12 cellular contexts compared by ENCODE assay signal in genomic region chr7:25750738-25751529, GRCh38.
A peak's percentile ranks its signal among the peaks of the same experiment; 100 is the strongest.
DNase-seq lines count a peak whose midpoint lies in the region; ATAC-seq and TF ChIP-seq lines count a peak whose summit lies in the region.
"Had no signal": no experiment of that assay in that cellular context is flagged by ENCODE, and none has a peak within 500 bp of the region (broad histone marks: within the 10 kb centered on the region; RNA-seq: fewer than 3 reads in every experiment).

No MANE protein-coding gene starts in this region.

- peak overlapping the region; percentile 39 for H3K27ac Mint-ChIP-seq in progenitor cell of endocrine pancreas

- H3K4me1 ChIP-seq in cardiac muscle cell (ENCODE audit: low read depth) (peaks cover 39% of the 10 kb centered on the region), left ventricle myocardium inferior (peaks cover 14% of the 10 kb centered on the region)
- H3K4me1 ChIP-seq: spleen had no signal

- no peak overlapping the region for H3K4me3 ChIP-seq in cardiac muscle cell
- peak overlapping the region; percentile 31 for H3K4me3 ChIP-seq in left ventricle myocardium inferior
- H3K4me3 ChIP-seq: spleen had no signal

- H3K27ac ChIP-seq in cardiac muscle cell (peak overlapping the region; percentile 88), left ventricle myocardium inferior (replicated peaks) (peak overlapping the region; percentile 70)

- H3K4me3 Mint-ChIP-seq in progenitor cell of endocrine pancreas (ENCODE audit: low read depth), result peak overlapping the region; percentile 43

- H3K36me3 ChIP-seq in cardiac muscle cell (no peaks in the 10 kb centered on the region), left ventricle myocardium inferior (no peaks in the 10 kb centered on the region)
- H3K36me3 ChIP-seq: spleen had no signal

- TF ChIP-seq CTCF in cardiac muscle cell (IDR thresholded peaks at IDR 0.05; ENCODE audit: low read depth, low read length) (no peak), left ventricle myocardium inferior (IDR thresholded peaks at IDR 0.05; ENCODE audit: borderline replicate concordance) (no peak), progenitor cell of endocrine pancreas (IDR thresholded peaks at IDR 0.05; ENCODE audit: unreplicated experiment) (no peak)

- H3K9me3 ChIP-seq in cardiac muscle cell (ENCODE audit: low read depth), result no peaks in the 10 kb centered on the region
- H3K9me3 ChIP-seq in left ventricle myocardium inferior (replicated peaks), result no peaks in the 10 kb centered on the region
- H3K9me3 ChIP-seq: spleen had no signal

- intact Hi-C loops in Right ventricle myocardium inferior (cut with DNase I), result no loop called here
- intact Hi-C loops in left ventricle myocardium inferior (cut with micrococcal nuclease), result no loop called here

- H3K27me3 ChIP-seq in cardiac muscle cell (no peaks in the 10 kb centered on the region), left ventricle myocardium inferior (ENCODE audit: low read depth) (no peaks in the 10 kb centered on the region)
- H3K27me3 ChIP-seq: spleen had no signal

- DNase-seq in cardiac muscle cell (ENCODE audit: low read depth in 1 of 2, low spot score in 1 of 2) (peak in 1 of 2 donors; percentile 9), Right ventricle myocardium inferior (ENCODE audit: missing footprints) (no peak), left ventricle myocardium inferior (no peak), progenitor cell of endocrine pancreas (ENCODE audit: low spot score, unreplicated experiment) (no peak), EL (no peak)
- no peak for DNase-seq in activated CD4-positive, CD25-positive, alpha-beta regulatory T cell (lab: John Stamatoyannopoulos, UW)
- DNase-seq: activated naive CD4-positive, alpha-beta T cell; DND-41; NCI-H82; spleen had no signal

- H3K9me3 Mint-ChIP-seq in progenitor cell of endocrine pancreas (ENCODE audit: low read depth), result no peaks in the 10 kb centered on the region

- peaks cover 4% of the 10 kb centered on the region for H3K27me3 Mint-ChIP-seq in progenitor cell of endocrine pancreas

- H3K4me1 Mint-ChIP-seq in progenitor cell of endocrine pancreas (ENCODE audit: low read depth), result peaks cover 31% of the 10 kb centered on the region

- no peaks in the 10 kb centered on the region for H3K36me3 Mint-ChIP-seq in progenitor cell of endocrine pancreas (ENCODE audit: insufficient read depth)

- ATAC-seq in Right ventricle myocardium inferior, result no peak
- no peak for ATAC-seq in GM21447 (IDR thresholded peaks at IDR 0.05; ENCODE audit: unreplicated experiment)
- no peak for ATAC-seq in SK-N-SH treated with all-trans-retinoic acid at 6 μM for 48 hours

TF ChIP-seq in SK-N-SH treated with all-trans-retinoic acid at 6 μM for 48 hours, 23 proteins besides CTCF, POLR2A, EP300 and RAD21:
- TF ChIP-seq RARB (CRISPR knock-in tag; IDR thresholded peaks at IDR 0.05) (no peak), ZNF565 (CRISPR knock-in tag; conservative IDR thresholded peaks at IDR 0.05; ENCODE audit: low read depth) (no peak), ZFP30 (CRISPR knock-in tag; IDR thresholded peaks at IDR 0.05) (no peak), TOX (CRISPR knock-in tag; IDR thresholded peaks at IDR 0.05; ENCODE audit: borderline replicate concordance) (no peak), ESRRG (CRISPR knock-in tag; IDR thresholded peaks at IDR 0.05) (no peak), CSDC2 (CRISPR knock-in tag; IDR thresholded peaks at IDR 0.05) (no peak), ZNF70 (CRISPR knock-in tag; IDR thresholded peaks at IDR 0.05) (no peak), PATZ1 (CRISPR knock-in tag; IDR thresholded peaks at IDR 0.05; ENCODE audit: borderline replicate concordance) (no peak), BACH2 (CRISPR knock-in tag; IDR thresholded peaks at IDR 0.05; ENCODE audit: borderline replicate concordance) (no peak), PPARA (CRISPR knock-in tag; IDR thresholded peaks at IDR 0.05; ENCODE audit: borderline replicate concordance) (no peak), ARNTL (CRISPR knock-in tag; IDR thresholded peaks at IDR 0.05; ENCODE audit: borderline replicate concordance, low read depth) (no peak), ZNF8 (CRISPR knock-in tag; IDR thresholded peaks at IDR 0.05) (no peak), TCF4 (CRISPR knock-in tag; IDR thresholded peaks at IDR 0.05; ENCODE audit: borderline replicate concordance) (no peak), TSHZ2 (CRISPR knock-in tag; IDR thresholded peaks at IDR 0.05) (no peak), OSR1 (CRISPR knock-in tag; IDR thresholded peaks at IDR 0.05) (no peak), ZFP3 (CRISPR knock-in tag; IDR thresholded peaks at IDR 0.05) (no peak), ISL1 (CRISPR knock-in tag; IDR thresholded peaks at IDR 0.05) (no peak)
- TF ChIP-seq, protein P1, sequence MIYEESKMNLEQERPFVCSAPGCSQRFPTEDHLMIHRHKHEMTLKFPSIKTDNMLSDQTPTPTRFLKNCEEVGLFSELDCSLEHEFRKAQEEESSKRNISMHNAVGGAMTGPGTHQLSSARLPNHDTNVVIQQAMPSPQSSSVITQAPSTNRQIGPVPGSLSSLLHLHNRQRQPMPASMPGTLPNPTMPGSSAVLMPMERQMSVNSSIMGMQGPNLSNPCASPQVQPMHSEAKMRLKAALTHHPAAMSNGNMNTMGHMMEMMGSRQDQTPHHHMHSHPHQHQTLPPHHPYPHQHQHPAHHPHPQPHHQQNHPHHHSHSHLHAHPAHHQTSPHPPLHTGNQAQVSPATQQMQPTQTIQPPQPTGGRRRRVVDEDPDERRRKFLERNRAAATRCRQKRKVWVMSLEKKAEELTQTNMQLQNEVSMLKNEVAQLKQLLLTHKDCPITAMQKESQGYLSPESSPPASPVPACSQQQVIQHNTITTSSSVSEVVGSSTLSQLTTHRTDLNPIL (CRISPR knock-in tag; IDR thresholded peaks at IDR 0.05; ENCODE audit: low read depth), result no peak
- TF ChIP-seq, protein P2, sequence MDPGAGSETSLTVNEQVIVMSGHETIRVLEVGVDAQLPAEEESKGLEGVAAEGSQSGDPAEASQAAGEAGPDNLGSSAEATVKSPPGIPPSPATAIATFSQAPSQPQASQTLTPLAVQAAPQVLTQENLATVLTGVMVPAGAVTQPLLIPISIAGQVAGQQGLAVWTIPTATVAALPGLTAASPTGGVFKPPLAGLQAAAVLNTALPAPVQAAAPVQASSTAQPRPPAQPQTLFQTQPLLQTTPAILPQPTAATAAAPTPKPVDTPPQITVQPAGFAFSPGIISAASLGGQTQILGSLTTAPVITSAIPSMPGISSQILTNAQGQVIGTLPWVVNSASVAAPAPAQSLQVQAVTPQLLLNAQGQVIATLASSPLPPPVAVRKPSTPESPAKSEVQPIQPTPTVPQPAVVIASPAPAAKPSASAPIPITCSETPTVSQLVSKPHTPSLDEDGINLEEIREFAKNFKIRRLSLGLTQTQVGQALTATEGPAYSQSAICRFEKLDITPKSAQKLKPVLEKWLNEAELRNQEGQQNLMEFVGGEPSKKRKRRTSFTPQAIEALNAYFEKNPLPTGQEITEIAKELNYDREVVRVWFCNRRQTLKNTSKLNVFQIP (CRISPR knock-in tag; IDR thresholded peaks at IDR 0.05; ENCODE audit: borderline replicate concordance, low read depth), result no peak
TF ChIP-seq in SK-N-SH treated with all-trans-retinoic acid at 6 μM for 48 hours: peak in this region for 0.
